Comparison of ENCODE assay signal across 1 cellular context in genomic region chr14:100441271-100441947, GRCh38.
TF ChIP-seq lines count a peak whose summit lies in the region.

No MANE protein-coding gene starts in this region.

TF ChIP-seq in IMR-90, 13 proteins besides CTCF, POLR2A, EP300 and RAD21:
- TF ChIP-seq RCOR1 (IDR thresholded peaks at IDR 0.05; ENCODE audit: insufficient replicate concordance, low read length) (no peak), MAZ (IDR thresholded peaks at IDR 0.05; ENCODE audit: borderline replicate concordance, low read depth, low read length) (no peak), CEBPB (IDR thresholded peaks at IDR 0.05; ENCODE audit: low read depth, low read length) (no peak), FOS (IDR thresholded peaks at IDR 0.05; ENCODE audit: low read depth, low read length) (no peak), RFX5 (IDR thresholded peaks at IDR 0.05; ENCODE audit: low read depth, low read length) (no peak), MXI1 (IDR thresholded peaks at IDR 0.05; ENCODE audit: borderline replicate concordance, low read depth, low read length) (no peak), BHLHE40 (IDR thresholded peaks at IDR 0.05; ENCODE audit: low read depth, low read length) (no peak), CHD1 (IDR thresholded peaks at IDR 0.05; ENCODE audit: low read depth, low read length) (no peak), MAFK (IDR thresholded peaks at IDR 0.05; ENCODE audit: low read depth, low read length) (no peak), ELK1 (IDR thresholded peaks at IDR 0.05; ENCODE audit: borderline replicate concordance, low read depth, low read length) (no peak), SMC3 (IDR thresholded peaks at IDR 0.05; ENCODE audit: low read depth, low read length) (no peak), NFE2L2 (IDR thresholded peaks at IDR 0.05; ENCODE audit: low read depth, low read length) (no peak)
- TF ChIP-seq, protein P1, sequence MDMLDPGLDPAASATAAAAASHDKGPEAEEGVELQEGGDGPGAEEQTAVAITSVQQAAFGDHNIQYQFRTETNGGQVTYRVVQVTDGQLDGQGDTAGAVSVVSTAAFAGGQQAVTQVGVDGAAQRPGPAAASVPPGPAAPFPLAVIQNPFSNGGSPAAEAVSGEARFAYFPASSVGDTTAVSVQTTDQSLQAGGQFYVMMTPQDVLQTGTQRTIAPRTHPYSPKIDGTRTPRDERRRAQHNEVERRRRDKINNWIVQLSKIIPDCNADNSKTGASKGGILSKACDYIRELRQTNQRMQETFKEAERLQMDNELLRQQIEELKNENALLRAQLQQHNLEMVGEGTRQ (IDR thresholded peaks at IDR 0.05; ENCODE audit: low read depth, low read length), result no peak
TF ChIP-seq in IMR-90: peak in this region for 0.
